Comparison of ENCODE assay signal across 8 cellular contexts in genomic region chr7:35537067-35538023, GRCh38.
A peak's percentile ranks its signal among the peaks of the same experiment; 100 is the strongest.
DNase-seq lines count a peak whose midpoint lies in the region; ATAC-seq and TF ChIP-seq lines count a peak whose summit lies in the region.

No MANE protein-coding gene starts in this region.

- H3K9me3 ChIP-seq in colonic mucosa = no peaks in the 10 kb centered on the region

- no peak overlapping the region for H3K27ac ChIP-seq in colonic mucosa

- H3K4me1 ChIP-seq in colonic mucosa = no peaks in the 10 kb centered on the region

- intact Hi-C loops in colonic mucosa (cut with DNase I) = loop anchor here (5.0 kb wide), 1 partner anchor 115 kb away; no protein-coding TSS in a partner anchor

- DNase-seq in Ammon's horn (ENCODE audit: low spot score) = peak; percentile 85
- peak; percentile 69 for DNase-seq in NCI-H226
- peak; percentile 85 for DNase-seq in activated CD4-positive, alpha-beta T cell treated with anti-CD3 and anti-CD28 coated beads for 48 hours
- DNase-seq in colonic mucosa = peak; percentile 77
- peak; percentile 89 for DNase-seq in left lobe of liver (ENCODE audit: low spot score)
- peak; percentile 67 for DNase-seq in stimulated activated CD4-positive, alpha-beta T cell treated with anti-CD3 and anti-CD28 coated beads, Interleukin-2, amount 100 ng/mL, for 4 hours (ENCODE audit: low read depth)

- H3K9ac ChIP-seq in colonic mucosa (ENCODE audit: low read depth in 2 of 2, low read length in 2 of 2) = no peak overlapping the region

- ATAC-seq in GM19023 (IDR thresholded peaks at IDR 0.05; ENCODE audit: unreplicated experiment) (peak; percentile 98), HG03175 (IDR thresholded peaks at IDR 0.05; ENCODE audit: unreplicated experiment) (peak; percentile 98), left lobe of liver (peak; percentile 87)

- peak; percentile 90 for TF ChIP-seq CTCF in colonic mucosa (IDR thresholded peaks at IDR 0.05)

- H3K36me3 ChIP-seq in colonic mucosa = no peaks in the 10 kb centered on the region

- no peaks in the 10 kb centered on the region for H3K27me3 ChIP-seq in colonic mucosa

- H3K4me3 ChIP-seq in colonic mucosa = peak overlapping the region; percentile 41
